In genomic region chr1:93448983-93449805, GRCh38 we compare ENCODE assay signal across 8 cellular contexts. TPM values are rescaled to one million over a fixed set of nuclear protein-coding genes. Genes with fewer than 3 reads are reported as not detected.
DNase-seq lines count a peak whose midpoint lies in the region; ATAC-seq and TF ChIP-seq lines count a peak whose summit lies in the region.

No MANE protein-coding gene starts in this region.

- H3K27me3 Mint-ChIP-seq in T-helper 2 cell treated with Interferon-gamma antibody and Interleukin-4, amounts not matched to agents 5 μg/mL and 100 μg/mL, for 36 hours (ENCODE audit: low read depth): peaks cover 70% of the 10 kb centered on the region
- peaks cover 9 to 45% (median 31%) of the 10 kb centered on the region in 3 donors for H3K27me3 Mint-ChIP-seq in immature natural killer cell (ENCODE audit: low read depth in 3 of 3)

- no peaks in the 10 kb centered on the region for H3K9me3 Mint-ChIP-seq in T-helper 2 cell treated with Interferon-gamma antibody and Interleukin-4, amounts not matched to agents 5 μg/mL and 100 μg/mL, for 36 hours
- peaks cover 0 to 4% (median 0%) of the 10 kb centered on the region in 6 donors for H3K9me3 Mint-ChIP-seq in immature natural killer cell

- H3K79me2 ChIP-seq in smooth muscle cell (ENCODE audit: low read depth): peaks cover 62% of the 10 kb centered on the region

- peak overlapping the region; percentile 99 for H3K4me3 ChIP-seq in smooth muscle cell

- peak overlapping the region; percentile 87 for H3K9ac ChIP-seq in smooth muscle cell (ENCODE audit: low read depth)

- DNase-seq in T-helper 2 cell treated with Interferon-gamma antibody and Interleukin-4, amounts not matched to agents 5 μg/mL and 100 μg/mL, for 36 hours (ENCODE audit: low spot score): no peak
- DNase-seq in T-helper 2 cell (no peak), NCI-H1417 treated with DMSO at 0.1 percent for 48 hours (lab: John Stamatoyannopoulos, UW) (peak; percentile 50), astrocyte of the hippocampus (ENCODE audit: low read depth, low spot score) (peak; percentile 59), immature natural killer cell (no peak), smooth muscle cell (lab: John Stamatoyannopoulos, UW; ENCODE audit: unreplicated experiment) (no peak)
- no peak for DNase-seq in stimulated activated naive CD4-positive, alpha-beta T cell (lab: John Stamatoyannopoulos, UW)

- H2AFZ ChIP-seq in smooth muscle cell (ENCODE audit: low read depth): peak overlapping the region; percentile 100

- H3K4me1 ChIP-seq in smooth muscle cell (ENCODE audit: low read depth): peaks cover 29% of the 10 kb centered on the region

- H3K9me3 ChIP-seq in smooth muscle cell (replicated peaks; ENCODE audit: low read depth): no peaks in the 10 kb centered on the region

- H3K4me2 ChIP-seq in smooth muscle cell: peak overlapping the region; percentile 96

- H3K4me1 Mint-ChIP-seq in T-helper 2 cell treated with Interferon-gamma antibody and Interleukin-4, amounts not matched to agents 5 μg/mL and 100 μg/mL, for 36 hours (ENCODE audit: low read depth): peaks cover 17% of the 10 kb centered on the region
- peaks cover 14 to 26% of the 10 kb centered on the region in 2 donors for H3K4me1 Mint-ChIP-seq in immature natural killer cell

- ATAC-seq in HG03520 (IDR thresholded peaks at IDR 0.05; ENCODE audit: unreplicated experiment): no peak

- no peak for TF ChIP-seq CTCF in smooth muscle cell (IDR thresholded peaks at IDR 0.05; ENCODE audit: borderline replicate concordance, insufficient read depth, poor library complexity, severe bottlenecking)

- H3K36me3 ChIP-seq in smooth muscle cell (ENCODE audit: low read depth): no peaks in the 10 kb centered on the region

- peak overlapping the region; percentile 87 for H3K4me3 Mint-ChIP-seq in T-helper 2 cell treated with Interferon-gamma antibody and Interleukin-4, amounts not matched to agents 5 μg/mL and 100 μg/mL, for 36 hours
- H3K4me3 Mint-ChIP-seq in immature natural killer cell: peak overlapping the region; percentile 84 to 93 (median 88)

- H3K36me3 Mint-ChIP-seq in T-helper 2 cell treated with Interferon-gamma antibody and Interleukin-4, amounts not matched to agents 5 μg/mL and 100 μg/mL, for 36 hours (ENCODE audit: low read depth): no peaks in the 10 kb centered on the region
- H3K36me3 Mint-ChIP-seq in immature natural killer cell: no peaks in the 10 kb centered on the region

- 1% methylated on average over 26 of the region's 27 CpGs for WGBS in smooth muscle cell (ENCODE audit: low lambda C conversion rate)

- peaks cover 50% of the 10 kb centered on the region for H4K20me1 ChIP-seq in smooth muscle cell (ENCODE audit: low read depth)

- peak overlapping the region; percentile 53 for H3K27ac ChIP-seq in smooth muscle cell (ENCODE audit: low read depth)

- H3F3A ChIP-seq in smooth muscle cell (ENCODE audit: low read depth): no peaks in the 10 kb centered on the region

- no peaks in the 10 kb centered on the region for H3K27me3 ChIP-seq in smooth muscle cell (ENCODE audit: low read depth)

- no peak overlapping the region for H3K27ac Mint-ChIP-seq in T-helper 2 cell treated with Interferon-gamma antibody and Interleukin-4, amounts not matched to agents 5 μg/mL and 100 μg/mL, for 36 hours
- H3K27ac Mint-ChIP-seq in immature natural killer cell: peak overlapping the region in 1 of 6 donors; percentile 3

RNA-seq across cellular contexts. Expression of gene FNBP1L, which starts 1.3 kb away (rescaled TPM):
- polyA plus RNA-seq in immature natural killer cell (under 1 TPM in 2 of 3 donors, not detected in 1; 0.18 to 0.21 TPM), smooth muscle cell (18.7 and 32.8 TPM in 2 replicates)
- total RNA-seq in smooth muscle cell: 60.4 and 77.9 TPM in 2 replicates

Comparison
In these comparisons a context has a peak if more than half of its experiments do, and no peak if none do; other contexts are left out.
1. DNase-seq: peak in NCI-H1417 treated with DMSO at 0.1 percent for 48 hours (single experiment) and astrocyte of the hippocampus (single experiment); none in T-helper 2 cell treated with Interferon-gamma antibody and Interleukin-4, amounts not matched to agents 5 μg/mL and 100 μg/mL, for 36 hours (single experiment), T-helper 2 cell (0 of 5), immature natural killer cell (0 of 3), smooth muscle cell (single experiment) and stimulated activated naive CD4-positive, alpha-beta T cell (0 of 6).
2. RNA of gene FNBP1L, which starts 1.3 kb away (polyA plus RNA-seq): 18.7 to 32.8 TPM in smooth muscle cell; 0.18 to 0.21 TPM in immature natural killer cell; every median in the first group is over 10 times any median in the second.